Comparison of ENCODE assay signal across 17 cellular contexts in the genomic region with DNA sequence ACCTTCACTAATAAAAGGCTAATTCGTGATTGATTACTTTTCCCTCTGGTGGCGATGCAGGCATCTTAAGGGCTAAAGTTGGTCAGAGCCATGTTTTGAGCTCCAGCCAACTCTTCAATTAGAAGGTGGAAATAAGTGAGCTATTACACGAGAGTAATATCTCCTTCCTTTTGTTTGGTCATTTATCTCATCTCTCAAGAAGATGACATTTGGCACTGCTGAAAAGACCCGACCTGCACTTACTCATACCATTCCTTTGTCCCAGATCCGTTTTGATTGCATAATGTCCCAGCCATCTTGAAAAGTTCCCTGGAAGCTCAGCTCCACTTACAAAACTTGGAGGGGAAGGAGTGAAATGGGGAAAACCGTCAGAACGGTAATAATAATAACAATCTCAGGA.
DNase-seq lines count a peak whose midpoint lies in the region; ATAC-seq and TF ChIP-seq lines count a peak whose summit lies in the region.
"Had no signal": no experiment of that assay in that cellular context is flagged by ENCODE, and none has a peak within 500 bp of the region (broad histone marks: within the 10 kb centered on the region; RNA-seq: fewer than 3 reads in every experiment).

No MANE protein-coding gene starts in this region.

- H3K4me3 ChIP-seq in fibroblast of mammary gland (ENCODE audit: control insufficient read depth, low read depth, low read length), result no peak overlapping the region

- ATAC-seq in Right ventricle myocardium superior (ENCODE audit: poor library complexity), result no peak
- ATAC-seq: T-cell had no signal

- intact Hi-C loops in Right ventricle myocardium superior (cut with DNase I), result no loop called here

- TF ChIP-seq CTCF in fibroblast of mammary gland (conservative IDR thresholded peaks at IDR 0.05; ENCODE audit: control insufficient read depth, insufficient read depth, low read depth, low read length), result no peak

- DNase-seq in NCI-H1092 treated with DMSO at 0.1 percent for 48 hours (lab: John Stamatoyannopoulos, UW) (peak; percentile 7), NCI-H1092 (lab: John Stamatoyannopoulos, UW) (no peak), Daoy (ENCODE audit: low read depth) (peak; percentile 56), NCI-H69 (lab: John Stamatoyannopoulos, UW) (peak; percentile 7), fibroblast of mammary gland (ENCODE audit: low read depth) (peak; percentile 6), cerebellum (ENCODE audit: low spot score) (no peak), AG08396 (ENCODE audit: low spot score) (no peak), Right ventricle myocardium superior (no peak)
- DNase-seq: 8988T; DMS153; NCI-H1417 treated with DMSO at 0.1 percent for 48 hours; NCI-H1930; NCI-H524 treated with DMSO at 0.1 percent for 48 hours; NK-92 treated with Interleukin-12 subunit alpha and Interleukin-12 subunit beta, amount 100 ng/mL, for 24 hours; OCI-M1; T-cell; T-helper 9 cell had no signal

Comparison
In these comparisons a context has a peak if more than half of its experiments do, and no peak if none do; other contexts are left out.
1. DNase-seq: peak in NCI-H1092 treated with DMSO at 0.1 percent for 48 hours (single experiment), Daoy (single experiment), NCI-H69 (single experiment) and fibroblast of mammary gland (single experiment); none in NCI-H1092 (single experiment), cerebellum (single experiment), AG08396 (single experiment) and Right ventricle myocardium superior (single experiment).